Comparison of ENCODE assay signal across 14 cellular contexts in the genomic region with DNA sequence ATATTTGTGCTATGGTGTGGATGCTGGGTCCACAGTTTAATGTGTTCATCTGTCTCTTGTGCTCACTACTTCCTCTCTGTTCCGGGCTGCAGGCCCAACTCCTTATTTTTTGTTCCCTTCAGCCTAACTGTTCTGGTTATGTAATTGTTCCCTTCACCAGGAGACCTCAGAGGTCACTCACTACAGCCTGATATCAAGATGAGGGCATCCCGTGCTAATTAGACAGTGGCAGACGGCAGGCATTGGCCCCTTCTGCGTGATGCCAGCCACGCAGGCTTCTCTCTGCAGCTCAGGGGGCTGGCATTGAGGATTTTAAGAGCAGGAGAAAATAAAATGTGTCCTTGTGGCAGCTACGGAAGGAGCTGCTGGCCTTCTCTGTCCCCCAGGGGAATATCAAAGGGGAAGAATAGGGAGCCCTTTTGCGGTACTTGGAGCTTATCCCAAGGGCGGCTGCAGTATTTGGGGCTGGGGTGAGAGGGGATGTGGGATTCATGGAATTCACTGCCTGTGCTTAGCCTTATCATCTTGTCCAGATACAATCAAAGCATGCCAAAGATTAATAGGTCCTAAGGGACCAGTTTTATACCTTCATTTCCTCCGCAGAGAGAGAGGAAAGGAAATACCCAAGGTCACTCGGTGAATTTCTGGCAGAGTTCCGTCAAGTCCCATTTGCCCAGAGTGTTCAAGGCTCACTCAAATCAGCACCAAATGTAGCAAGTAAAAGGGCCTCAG.
"Had no signal": no experiment of that assay in that cellular context is flagged by ENCODE, and none has a peak within 500 bp of the region (broad histone marks: within the 10 kb centered on the region; RNA-seq: fewer than 3 reads in every experiment).

No MANE protein-coding gene starts in this region.

- H3K27me3 ChIP-seq: breast epithelium, sigmoid colon had no signal

- H3K4me1 ChIP-seq: breast epithelium, foreskin keratinocyte had no signal

- H3K36me3 ChIP-seq: breast epithelium, lower lobe of right lung, sigmoid colon had no signal

- DNase-seq: activated B cell treated with CpG ODN at 0.5 μM for 24 hours; activated CD4-positive, alpha-beta T cell treated with anti-CD3 and anti-CD28 coated beads, Interleukin-2, amount 10 ng/mL, durations not matched to agents 24 days and 14 days; activated naive CD4-positive, alpha-beta T cell treated with anti-CD3 and anti-CD28 coated beads, Interleukin-2, amount 50 U/mL, for 16 hours; foreskin keratinocyte; kidney; lower lobe of right lung; naive B cell; sigmoid colon; SK-N-SH; stimulated activated CD4-positive, alpha-beta T cell treated with anti-CD3 and anti-CD28 coated beads, Interleukin-12 subunit alpha, Interleukin-12 subunit beta, amount 100 ng/mL, for 4 hours; stimulated activated CD4-positive, alpha-beta T cell treated with anti-CD3 and anti-CD28 coated beads, Interleukin-2, amount 100 ng/mL, for 48 hours; stimulated activated naive CD4-positive, alpha-beta T cell treated with Interleukin-2 at 50 U/mL for 16 hours had no signal

- FAIRE-seq: urothelium cell line had no signal

- H3K4me3 ChIP-seq: breast epithelium, lower lobe of right lung, sigmoid colon had no signal

- H3K27ac ChIP-seq: foreskin keratinocyte, lower lobe of right lung, sigmoid colon had no signal
